ENCODE assay signal across 13 cellular contexts in the genomic region with DNA sequence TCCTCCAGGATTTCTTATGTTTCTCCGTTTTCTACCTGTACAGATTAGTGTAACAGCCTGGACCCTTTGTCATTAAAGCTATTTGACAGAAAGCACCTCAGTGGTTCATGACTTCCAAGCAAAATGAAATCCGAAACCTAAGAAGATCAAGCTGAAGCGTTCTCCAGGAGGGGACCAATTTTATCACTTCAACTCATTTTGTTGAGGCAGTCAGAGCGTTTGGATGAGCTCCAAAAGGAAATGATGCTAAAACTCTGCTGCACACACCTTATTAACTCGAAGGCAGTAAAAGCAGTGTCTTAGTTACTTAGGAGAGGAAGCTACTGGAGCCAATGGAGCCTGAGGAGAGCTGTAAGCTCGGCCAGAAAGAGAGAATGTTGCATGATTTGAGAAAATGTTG.
"Had no signal": no experiment of that assay in that cellular context is flagged by ENCODE, and none has a peak within 500 bp of the region (broad histone marks: within the 10 kb centered on the region; RNA-seq: fewer than 3 reads in every experiment).

No MANE protein-coding gene starts in this region.

- H3K27me3 ChIP-seq: esophagus squamous epithelium, right atrium auricular region, uterus had no signal

- H3K4me3 Mint-ChIP-seq: activated B cell treated with CpG ODN at 0.5 μM for 24 hours; activated CD4-positive, alpha-beta T cell treated with anti-CD3 and anti-CD28 coated beads, Interleukin-2, amount 10 ng/mL, durations not matched to agents 24 days and 14 days; activated naive CD4-positive, alpha-beta T cell treated with anti-CD3 and anti-CD28 coated beads, Interleukin-2, amount 10 ng/mL, durations not matched to agents 7 days and 5 days had no signal

- H3K4me3 ChIP-seq: esophagus squamous epithelium, lower lobe of right lung, right atrium auricular region, skin epidermis, uterus had no signal

- H3K36me3 ChIP-seq: esophagus squamous epithelium, lower lobe of right lung, right atrium auricular region, uterus had no signal

- H3K4me1 ChIP-seq: esophagus squamous epithelium, lower lobe of right lung, right atrium auricular region, uterus had no signal

- H3K27me3 Mint-ChIP-seq: activated B cell treated with CpG ODN at 0.5 μM for 24 hours; activated naive CD4-positive, alpha-beta T cell treated with anti-CD3 and anti-CD28 coated beads, Interleukin-2, amount 10 ng/mL, durations not matched to agents 7 days and 5 days had no signal

- H3K36me3 Mint-ChIP-seq: activated naive CD4-positive, alpha-beta T cell treated with anti-CD3 and anti-CD28 coated beads, Interleukin-2, amount 10 ng/mL, durations not matched to agents 7 days and 5 days had no signal

- H3K9me3 Mint-ChIP-seq: activated CD4-positive, alpha-beta T cell treated with anti-CD3 and anti-CD28 coated beads, Interleukin-2, amount 10 ng/mL, durations not matched to agents 24 days and 14 days; activated naive CD4-positive, alpha-beta T cell treated with anti-CD3 and anti-CD28 coated beads, Interleukin-2, amount 10 ng/mL, durations not matched to agents 7 days and 5 days; activated T-helper 2 cell treated with anti-CD3 and anti-CD28 coated beads, Interferon-gamma antibody, Interleukin-2, Interleukin-4, amounts not matched to agents 10 μg/mL and 5 μg/mL and 100 μg/mL, durations not matched to agents 14 hours and 24 hours and 36 hours had no signal

- H3K27ac Mint-ChIP-seq: activated B cell treated with CpG ODN at 0.5 μM for 24 hours; activated CD4-positive, alpha-beta T cell treated with anti-CD3 and anti-CD28 coated beads, Interleukin-2, amount 10 ng/mL, durations not matched to agents 24 days and 14 days; activated naive CD4-positive, alpha-beta T cell treated with anti-CD3 and anti-CD28 coated beads, Interleukin-2, amount 10 ng/mL, durations not matched to agents 7 days and 5 days; activated T-helper 2 cell treated with anti-CD3 and anti-CD28 coated beads, Interferon-gamma antibody, Interleukin-2, Interleukin-4, amounts not matched to agents 10 μg/mL and 5 μg/mL and 100 μg/mL, durations not matched to agents 14 hours and 24 hours and 36 hours had no signal

- H3K4me1 Mint-ChIP-seq: activated B cell treated with CpG ODN at 0.5 μM for 24 hours; activated CD4-positive, alpha-beta T cell treated with anti-CD3 and anti-CD28 coated beads, Interleukin-2, amount 10 ng/mL, durations not matched to agents 24 days and 14 days; activated naive CD4-positive, alpha-beta T cell treated with anti-CD3 and anti-CD28 coated beads, Interleukin-2, amount 10 ng/mL, durations not matched to agents 7 days and 5 days had no signal

- DNase-seq: activated B cell treated with CpG ODN at 0.5 μM for 24 hours; activated CD4-positive, alpha-beta T cell treated with anti-CD3 and anti-CD28 coated beads, Interleukin-2, amount 10 ng/mL, durations not matched to agents 24 days and 14 days; activated naive CD4-positive, alpha-beta T cell treated with anti-CD3 and anti-CD28 coated beads, Interleukin-2, amount 10 ng/mL, durations not matched to agents 7 days and 5 days; activated T-cell treated with anti-CD3 and anti-CD28 coated beads for 4 hours; esophagus squamous epithelium; glutamatergic neuron; left cardiac atrium; lower lobe of right lung; midbrain; uterus had no signal

- H3K27ac ChIP-seq: esophagus squamous epithelium, lower lobe of right lung, right atrium auricular region, skin epidermis, uterus had no signal

- ATAC-seq: left cardiac atrium, lower lobe of right lung had no signal

- H3K9me3 ChIP-seq: esophagus squamous epithelium, lower lobe of right lung, uterus had no signal
